ENCODE assay signal across 14 cellular contexts in the genomic region with DNA sequence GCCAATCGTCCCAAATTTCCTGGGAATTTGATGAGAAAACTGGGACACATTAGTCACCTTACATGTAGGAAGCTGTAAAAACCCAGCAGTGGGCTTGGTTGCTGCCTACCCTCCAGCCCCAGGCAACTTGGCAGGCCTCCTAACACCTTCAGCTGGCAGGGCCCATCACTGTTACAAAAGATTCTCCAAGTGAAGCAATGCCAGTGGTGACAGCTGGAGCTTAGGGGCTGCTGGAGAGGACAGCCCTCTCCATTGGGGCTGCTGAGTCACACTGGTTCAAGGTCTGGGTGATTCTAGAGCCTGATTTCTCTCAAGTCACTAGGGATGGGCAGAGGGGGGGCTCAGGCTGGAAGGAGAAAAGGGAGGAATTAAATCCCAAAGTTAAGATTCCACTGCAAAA.
DNase-seq lines count a peak whose midpoint lies in the region; ATAC-seq and TF ChIP-seq lines count a peak whose summit lies in the region.
"Had no signal": no experiment of that assay in that cellular context is flagged by ENCODE, and none has a peak within 500 bp of the region (broad histone marks: within the 10 kb centered on the region; RNA-seq: fewer than 3 reads in every experiment).

No MANE protein-coding gene starts in this region.

- TF ChIP-seq CTCF in coronary artery (IDR thresholded peaks at IDR 0.05), result no peak
- TF ChIP-seq CTCF in esophagus muscularis mucosa (IDR thresholded peaks at IDR 0.05), result no peak

- 88% methylated on average over 1 of the region's 1 CpG for WGBS in esophagus muscularis mucosa

- TF ChIP-seq POLR2A in esophagus muscularis mucosa (IDR thresholded peaks at IDR 0.05; ENCODE audit: low read depth), result no peak

- TF ChIP-seq EP300 in esophagus muscularis mucosa (IDR thresholded peaks at IDR 0.05), result no peak

- DNase-seq in Daoy (ENCODE audit: low read depth), result peak; percentile 49
- peak; percentile 98 for DNase-seq in LHCN-M2 (ENCODE audit: low read depth)
- DNase-seq in coronary artery (ENCODE audit: low spot score), result peak; percentile 33
- DNase-seq in myocyte (ENCODE audit: low read depth), result peak; percentile 99
- DNase-seq in NCI-H2107 treated with DMSO at 0.1 percent for 48 hours (lab: John Stamatoyannopoulos, UW; ENCODE audit: unreplicated experiment), result no peak
- no peak for DNase-seq in esophagus muscularis mucosa (ENCODE audit: extremely low spot score)
- DNase-seq: natural killer cell, NCI-H2107, sigmoid colon had no signal

- intact Hi-C loops in esophagus muscularis mucosa (cut with DNase I), result no loop called here

- H3K27ac ChIP-seq in coronary artery (no peak overlapping the region), esophagus muscularis mucosa (replicated peaks in 1 of 4) (no peak overlapping the region)
- H3K27ac ChIP-seq: sigmoid colon, suprapubic skin had no signal

- H3K36me3 ChIP-seq in esophagus muscularis mucosa, result no peaks in the 10 kb centered on the region
- H3K36me3 ChIP-seq: sigmoid colon, suprapubic skin had no signal

- H3K9me3 ChIP-seq in esophagus muscularis mucosa, result no peaks in the 10 kb centered on the region
- H3K9me3 ChIP-seq: sigmoid colon, suprapubic skin had no signal

- peaks cover 0 to 4% (median 0%) of the 10 kb centered on the region in 4 donors for H3K27me3 ChIP-seq in esophagus muscularis mucosa
- H3K27me3 ChIP-seq: sigmoid colon, suprapubic skin had no signal

- no peak overlapping the region for H3K4me3 ChIP-seq in coronary artery
- no peak overlapping the region for H3K4me3 ChIP-seq in esophagus muscularis mucosa
- H3K4me3 ChIP-seq: sigmoid colon, suprapubic skin had no signal

- ATAC-seq in HG03135 (IDR thresholded peaks at IDR 0.05; ENCODE audit: unreplicated experiment) (no peak), GM21576 (IDR thresholded peaks at IDR 0.05; ENCODE audit: unreplicated experiment) (no peak)
- ATAC-seq: activated naive CD4-positive, alpha-beta T cell treated with anti-CD3 and anti-CD28 coated beads, Interleukin-2, amount 50 U/mL, for 72 hours; HCT116; natural killer cell had no signal

- H3K4me1 ChIP-seq in esophagus muscularis mucosa, result peaks cover 0 to 17% (median 3%) of the 10 kb centered on the region in 4 donors

Comparison
In these comparisons a context has a peak if more than half of its experiments do, and no peak if none do; other contexts are left out.
1. DNase-seq: peak in Daoy (single experiment), LHCN-M2 (single experiment), coronary artery (single experiment) and myocyte (single experiment); none in NCI-H2107 treated with DMSO at 0.1 percent for 48 hours (single experiment) and esophagus muscularis mucosa (single experiment).